Comparison of ENCODE assay signal across 10 cellular contexts in genomic region chr1:161039546-161039945, GRCh38. TPM values are rescaled to one million over a fixed set of nuclear protein-coding genes. Genes with fewer than 3 reads are reported as not detected.
A peak's percentile ranks its signal among the peaks of the same experiment; 100 is the strongest.
DNase-seq lines count a peak whose midpoint lies in the region; ATAC-seq, FAIRE-seq and TF ChIP-seq lines count a peak whose summit lies in the region.
"Had no signal": no experiment of that assay in that cellular context is flagged by ENCODE, and none has a peak within 500 bp of the region (broad histone marks: within the 10 kb centered on the region; RNA-seq: fewer than 3 reads in every experiment).

No MANE protein-coding gene starts in this region.

- H3K4me3 Mint-ChIP-seq in activated naive CD4-positive, alpha-beta T cell treated with anti-CD3 and anti-CD28 coated beads, Interleukin-2, amount 50 U/mL, for 24 hours: peak overlapping the region; percentile 94
- peak overlapping the region; percentile 91 for H3K4me3 Mint-ChIP-seq in activated CD8-positive, alpha-beta T cell treated with anti-CD3 and anti-CD28 coated beads for 36 hours
- H3K4me3 Mint-ChIP-seq in memory B cell: peak overlapping the region; percentile 70

- H3K27me3 ChIP-seq in upper lobe of left lung: no peaks in the 10 kb centered on the region
- H3K27me3 ChIP-seq: dorsolateral prefrontal cortex had no signal

- peak overlapping the region; percentile 74 to 88 (median 81) for H3K27ac ChIP-seq in upper lobe of left lung

- CTCF ChIA-PET in activated CD8-positive, alpha-beta T cell treated with anti-CD3 and anti-CD28 coated beads for 36 hours (lab: Charles Lee): interaction anchor here (0.9 to 3.5 kb wide), 8 partner anchors 29 to 205 kb away, joined by 3 to 41 read pairs (median 4); partner anchors contain the start of gene KLHDC9

- H3K36me3 ChIP-seq in upper lobe of left lung: peaks cover 32 to 52% (median 40%) of the 10 kb centered on the region in 4 donors

- peaks cover 8% of the 10 kb centered on the region for H3K36me3 Mint-ChIP-seq in activated naive CD4-positive, alpha-beta T cell treated with anti-CD3 and anti-CD28 coated beads, Interleukin-2, amount 50 U/mL, for 24 hours
- H3K36me3 Mint-ChIP-seq in activated CD8-positive, alpha-beta T cell treated with anti-CD3 and anti-CD28 coated beads for 36 hours (ENCODE audit: low read depth): peaks cover 63% of the 10 kb centered on the region
- H3K36me3 Mint-ChIP-seq in memory B cell: peaks cover 27% of the 10 kb centered on the region

- TF ChIP-seq CTCF in activated CD8-positive, alpha-beta T cell treated with anti-CD3 and anti-CD28 coated beads for 36 hours (IDR thresholded peaks at IDR 0.05): no peak
- no peak for TF ChIP-seq CTCF in upper lobe of left lung (IDR thresholded peaks at IDR 0.05)

- no peak for FAIRE-seq in HTR-8/SVneo (lab: Jason Lieb, UNC)

- no peaks in the 10 kb centered on the region for H3K9me3 Mint-ChIP-seq in activated naive CD4-positive, alpha-beta T cell treated with anti-CD3 and anti-CD28 coated beads, Interleukin-2, amount 50 U/mL, for 24 hours
- no peaks in the 10 kb centered on the region for H3K9me3 Mint-ChIP-seq in activated CD8-positive, alpha-beta T cell treated with anti-CD3 and anti-CD28 coated beads for 36 hours
- H3K9me3 Mint-ChIP-seq in memory B cell: no peaks in the 10 kb centered on the region

- 89 to 94% methylated on average over 5 of the region's 5 CpGs for WGBS in upper lobe of left lung, 2 donors

- no peak for TF ChIP-seq POLR2A in upper lobe of left lung (IDR thresholded peaks at IDR 0.05)

- no peak for TF ChIP-seq EP300 in upper lobe of left lung (IDR thresholded peaks at IDR 0.05)

- H3K27ac Mint-ChIP-seq in activated naive CD4-positive, alpha-beta T cell treated with anti-CD3 and anti-CD28 coated beads, Interleukin-2, amount 50 U/mL, for 24 hours: peak overlapping the region; percentile 79
- H3K27ac Mint-ChIP-seq in activated CD8-positive, alpha-beta T cell treated with anti-CD3 and anti-CD28 coated beads for 36 hours: peak overlapping the region; percentile 80
- H3K27ac Mint-ChIP-seq in memory B cell: peak overlapping the region; percentile 82

- DNase-seq in activated naive CD4-positive, alpha-beta T cell (lab: John Stamatoyannopoulos, UW): no peak
- DNase-seq in activated CD8-positive, alpha-beta T cell treated with anti-CD3 and anti-CD28 coated beads for 36 hours: no peak
- DNase-seq in memory B cell (ENCODE audit: low spot score in 2 of 2) (no peak), upper lobe of left lung (no peak), NCI-H82 (lab: John Stamatoyannopoulos, UW) (no peak), glomerular visceral epithelial cell (ENCODE audit: extremely low spot score) (no peak), HTR-8/SVneo (ENCODE audit: insufficient read length, low spot score) (no peak)

- H3K4me1 ChIP-seq in upper lobe of left lung: peaks cover 17 to 30% (median 25%) of the 10 kb centered on the region in 4 donors

- peaks cover 44% of the 10 kb centered on the region for H3K4me1 Mint-ChIP-seq in activated naive CD4-positive, alpha-beta T cell treated with anti-CD3 and anti-CD28 coated beads, Interleukin-2, amount 50 U/mL, for 24 hours
- peaks cover 60% of the 10 kb centered on the region for H3K4me1 Mint-ChIP-seq in activated CD8-positive, alpha-beta T cell treated with anti-CD3 and anti-CD28 coated beads for 36 hours (ENCODE audit: low read depth)
- peaks cover 24% of the 10 kb centered on the region for H3K4me1 Mint-ChIP-seq in memory B cell

- ATAC-seq in activated CD8-positive, alpha-beta T cell treated with anti-CD3 and anti-CD28 coated beads for 36 hours: no peak
- ATAC-seq in memory B cell (ENCODE audit: low read depth): no peak
- ATAC-seq in upper lobe of left lung (ENCODE audit: low FRiP score in 2 of 2): peak in 1 of 2 donors; percentile 3

- H3K9me3 ChIP-seq in upper lobe of left lung: no peaks in the 10 kb centered on the region

- POLR2A ChIA-PET in activated CD8-positive, alpha-beta T cell treated with anti-CD3 and anti-CD28 coated beads for 36 hours (lab: Charles Lee): interaction anchor here (1.0 to 2.8 kb wide), 5 partner anchors 9 to 19 kb away, joined by 3 to 7 read pairs (median 3); no protein-coding TSS in a partner anchor

- intact Hi-C loops in activated CD8-positive, alpha-beta T cell treated with anti-CD3 and anti-CD28 coated beads for 36 hours (cut with micrococcal nuclease): no loop called here

- H3K27me3 Mint-ChIP-seq in activated naive CD4-positive, alpha-beta T cell treated with anti-CD3 and anti-CD28 coated beads, Interleukin-2, amount 50 U/mL, for 24 hours: no peaks in the 10 kb centered on the region
- H3K27me3 Mint-ChIP-seq in activated CD8-positive, alpha-beta T cell treated with anti-CD3 and anti-CD28 coated beads for 36 hours: no peaks in the 10 kb centered on the region
- no peaks in the 10 kb centered on the region for H3K27me3 Mint-ChIP-seq in memory B cell

- H3K4me3 ChIP-seq in upper lobe of left lung: peak overlapping the region in 1 of 4 donors; percentile 73

RNA-seq across cellular contexts. Expression of gene TSTD1, which starts 0.8 kb away (rescaled TPM):
- total RNA-seq in activated CD8-positive, alpha-beta T cell treated with anti-CD3 and anti-CD28 coated beads for 36 hours: 10 to 100 TPM; 70.8 to 78.7 TPM
- total RNA-seq in upper lobe of left lung: 100 to 1,000 TPM in 4 of 6 donors, 10 to 100 TPM in 2; 56.2 to 170 (median 113) TPM

RNA-seq across cellular contexts. Expression of gene USF1, which starts 6.2 kb away (rescaled TPM):
- 10 to 100 TPM; 50.0 to 52.1 TPM for total RNA-seq in activated CD8-positive, alpha-beta T cell treated with anti-CD3 and anti-CD28 coated beads for 36 hours
- total RNA-seq in upper lobe of left lung: 100 to 1,000 TPM in 1 of 6 donors, 10 to 100 TPM in 5; 78.2 to 151 (median 84.2) TPM

RNA-seq across cellular contexts. Expression of gene F11R, which starts 18.6 kb away (rescaled TPM):
- 10 to 100 TPM; 19.0 to 20.9 TPM for total RNA-seq in activated CD8-positive, alpha-beta T cell treated with anti-CD3 and anti-CD28 coated beads for 36 hours
- total RNA-seq in upper lobe of left lung: 100 to 1,000 TPM in 5 of 6 donors, 10 to 100 TPM in 1; 99.0 to 209 (median 172) TPM

RNA-seq across cellular contexts. Expression of gene ARHGAP30, which starts 30.1 kb away (rescaled TPM):
- total RNA-seq in activated CD8-positive, alpha-beta T cell treated with anti-CD3 and anti-CD28 coated beads for 36 hours: 100 to 1,000 TPM; 174 to 175 TPM
- total RNA-seq in upper lobe of left lung: 10 to 100 TPM; 26.8 to 69.9 (median 51.2) TPM

RNA-seq across cellular contexts. Expression of gene NECTIN4, which starts 49.8 kb away (rescaled TPM):
- total RNA-seq in activated CD8-positive, alpha-beta T cell treated with anti-CD3 and anti-CD28 coated beads for 36 hours: not detected
- 10 to 100 TPM in 4 of 6 donors, 1 to 10 TPM in 2; 5.2 to 19.9 (median 12.1) TPM for total RNA-seq in upper lobe of left lung
- total RNA-seq: temporal lobe had no signal

Comparison
In these comparisons a context has a peak if more than half of its experiments do, and no peak if none do; other contexts are left out.
1. RNA of gene F11R, which starts 18.6 kb away (total RNA-seq): 99.0 to 209 TPM in upper lobe of left lung; 19.0 to 20.9 TPM in activated CD8-positive, alpha-beta T cell treated with anti-CD3 and anti-CD28 coated beads for 36 hours; every median in the first group is over 4 times any median in the second.
2. Peak in every context shown above with its lines, with median percentiles within 50 percentile points of each other: H3K27ac Mint-ChIP-seq and H3K4me3 Mint-ChIP-seq.